In the genomic region with DNA sequence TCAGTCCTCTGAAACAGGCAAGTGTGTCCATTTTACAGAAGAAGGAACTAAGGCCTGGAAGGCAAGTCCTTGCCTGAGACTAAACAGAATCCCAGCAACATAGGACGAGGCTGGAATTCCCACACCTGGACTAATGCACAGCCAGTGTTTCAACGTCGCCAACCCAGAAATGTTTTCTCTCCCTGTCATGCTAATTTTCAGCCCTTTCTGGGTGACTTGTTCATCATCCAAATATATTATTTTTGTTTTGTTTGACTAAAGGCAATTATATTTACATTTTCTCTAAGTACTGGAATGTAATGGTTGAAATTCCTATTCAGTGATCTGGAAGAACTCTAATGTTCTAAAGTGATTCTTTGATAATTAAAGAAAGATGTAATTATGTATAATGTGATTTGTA, we compare ENCODE assay signal across 22 cellular contexts.
"Had no signal": no experiment of that assay in that cellular context is flagged by ENCODE, and none has a peak within 500 bp of the region (broad histone marks: within the 10 kb centered on the region; RNA-seq: fewer than 3 reads in every experiment).

No MANE protein-coding gene starts in this region.

- H3K27ac ChIP-seq: KMS-11, RWPE1 had no signal

- H3K4me3 ChIP-seq: K562 had no signal

- DNase-seq: Kasumi-1, MM.1S, NCI-H1092 treated with DMSO at 0.1 percent for 48 hours, NCI-H1436, NCI-H187, NCI-H2029, NCI-H2081 treated with DMSO at 0.1 percent for 48 hours, NCI-H2171, NCI-H226, NCI-H446, NCI-H510A, NCI-H524 treated with DMSO at 0.1 percent for 48 hours, NCI-H69, NCI-H774, SHP77, SK-N-SH, SW 1271, T-cell had no signal

- H3K9me2 ChIP-seq: SK-N-SH had no signal

- ATAC-seq: K562, T-cell had no signal

- H3K9ac ChIP-seq: KMS-11, SK-N-SH had no signal

- H3K27me3 Mint-ChIP-seq: IgD-negative memory B cell had no signal

- H3K27ac Mint-ChIP-seq: IgD-negative memory B cell, T-cell had no signal

- H3K9me3 ChIP-seq: SK-N-SH had no signal

- H3K4me2 ChIP-seq: KMS-11, SK-N-SH had no signal

- H3K4me3 Mint-ChIP-seq: IgD-negative memory B cell, T-cell had no signal
